In genomic region chr3:52400275-52400793, GRCh38 we compare ENCODE assay signal across 27 cellular contexts. TPM values are rescaled to one million over a fixed set of nuclear protein-coding genes. Genes with fewer than 3 reads are reported as not detected.
DNase-seq lines count a peak whose midpoint lies in the region; ATAC-seq and TF ChIP-seq lines count a peak whose summit lies in the region.
"Had no signal": no experiment of that assay in that cellular context is flagged by ENCODE, and none has a peak within 500 bp of the region (broad histone marks: within the 10 kb centered on the region; RNA-seq: fewer than 3 reads in every experiment).

No MANE protein-coding gene starts in this region.

- H3K9me3 ChIP-seq in heart left ventricle, result no peaks in the 10 kb centered on the region
- no peaks in the 10 kb centered on the region for H3K9me3 ChIP-seq in osteoblast (ENCODE audit: low read depth, low read length)
- H3K9me3 ChIP-seq: esophagus squamous epithelium, MG63, SJSA1, thyroid gland had no signal

- H3K9me3 Mint-ChIP-seq in CD14-positive monocyte (peaks cover 0 to 2% (median 0%) of the 10 kb centered on the region in 7 donors), HFFc6 (no peaks in the 10 kb centered on the region)
- H3K9me3 Mint-ChIP-seq: activated B cell treated with CpG ODN at 0.5 μM for 24 hours; activated CD4-positive, alpha-beta memory T cell treated with anti-CD3 and anti-CD28 coated beads for 36 hours; activated T-cell treated with anti-CD3 and anti-CD28 coated beads, Interleukin-2, amount 50 U/mL, for 4 hours; CD4-positive, CD25-positive, alpha-beta regulatory T cell; IgD-negative memory B cell; T-helper 1 cell treated with Interleukin-12 subunit alpha and Interleukin-12 subunit beta and Interleukin-4 antibody, amounts not matched to agents 30 μg/mL and 1 μg/mL, for 36 hours had no signal

- TF ChIP-seq POLR2A in heart left ventricle (IDR thresholded peaks at IDR 0.05), result no peak

- H3K27me3 ChIP-seq in heart left ventricle (no peaks in the 10 kb centered on the region), osteoblast (ENCODE audit: insufficient read depth, low read length) (no peaks in the 10 kb centered on the region)
- H3K27me3 ChIP-seq: esophagus squamous epithelium, MG63, SJSA1, thyroid gland had no signal

- peak; percentile 18 to 80 (median 46) for ATAC-seq in heart left ventricle
- ATAC-seq in GM18861 (IDR thresholded peaks at IDR 0.05; ENCODE audit: unreplicated experiment), result no peak
- ATAC-seq: left lobe of liver had no signal

- no peak overlapping the region for H3K4me2 ChIP-seq in osteoblast (ENCODE audit: insufficient read depth, low read length)

- peaks cover 0 to 21% (median 3%) of the 10 kb centered on the region in 12 donors for H3K4me1 ChIP-seq in heart left ventricle
- no peaks in the 10 kb centered on the region for H3K4me1 ChIP-seq in osteoblast (ENCODE audit: insufficient read depth, low read length)
- H3K4me1 ChIP-seq: SJSA1, thyroid gland had no signal

- DNase-seq in CD14-positive monocyte (ENCODE audit: low spot score) (peak; percentile 33), OCI-M1 (lab: John Stamatoyannopoulos, UW) (peak; percentile 39), heart left ventricle (peak in 2 of 5 donors; percentile 25 to 40), osteoblast (ENCODE audit: insufficient read length, low spot score, missing footprints) (peak; percentile 72), NCI-H2081 (lab: John Stamatoyannopoulos, UW) (no peak), HFFc6 (no peak), head of caudate nucleus (no peak)
- DNase-seq: activated B cell treated with CpG ODN at 0.5 μM for 24 hours; activated CD4-positive, alpha-beta memory T cell treated with anti-CD3 and anti-CD28 coated beads for 36 hours; activated naive CD4-positive, alpha-beta T cell treated with anti-CD3 and anti-CD28 coated beads, Interleukin-2, amount 50 U/mL, for 16 hours; activated T-cell treated with anti-CD3 and anti-CD28 coated beads, Interleukin-2, amount 50 U/mL, for 4 hours; CD4-positive, CD25-positive, alpha-beta regulatory T cell; DMS153; effector memory CD4-positive, alpha-beta T cell; esophagus squamous epithelium; GF-D8; MG63; NCI-H1694; NCI-H2227 treated with DMSO at 0.1 percent for 48 hours; NCI-H82; thyroid gland had no signal

- peak overlapping the region in 3 of 7 donors; percentile 42 to 64 (median 58) for H3K27ac Mint-ChIP-seq in CD14-positive monocyte
- H3K27ac Mint-ChIP-seq in HFFc6, result no peak overlapping the region
- H3K27ac Mint-ChIP-seq: activated B cell treated with CpG ODN at 0.5 μM for 24 hours; activated CD4-positive, alpha-beta memory T cell treated with anti-CD3 and anti-CD28 coated beads for 36 hours; T-helper 1 cell treated with Interleukin-12 subunit alpha and Interleukin-12 subunit beta and Interleukin-4 antibody, amounts not matched to agents 30 μg/mL and 1 μg/mL, for 36 hours had no signal

- no peaks in the 10 kb centered on the region for H3K79me2 ChIP-seq in osteoblast (ENCODE audit: insufficient read depth, low read length)

- WGBS in heart left ventricle, 4 donors, result 75 to 82% (median 79%) methylated on average over 10 of the region's 10 CpGs

- peaks cover 10% of the 10 kb centered on the region for H4K20me1 ChIP-seq in osteoblast (ENCODE audit: insufficient read depth, low read length)

- H3K36me3 Mint-ChIP-seq in CD14-positive monocyte, result peaks cover 59 to 77% of the 10 kb centered on the region in 2 donors
- H3K36me3 Mint-ChIP-seq in HFFc6 (ENCODE audit: low read depth), result peaks cover 14% of the 10 kb centered on the region

- no peak overlapping the region for H2AFZ ChIP-seq in osteoblast (ENCODE audit: low read length)

- H3K36me3 ChIP-seq in heart left ventricle (peaks cover 0 to 58% (median 47%) of the 10 kb centered on the region in 9 donors), osteoblast (ENCODE audit: insufficient read depth, low read length) (peaks cover 38% of the 10 kb centered on the region)

- H3K4me3 ChIP-seq in heart left ventricle (no peak overlapping the region), osteoblast (ENCODE audit: insufficient read depth, low read length) (no peak overlapping the region)
- H3K4me3 ChIP-seq: esophagus squamous epithelium, MG63, SJSA1, thyroid gland had no signal

- no peak overlapping the region for H3K4me3 Mint-ChIP-seq in CD14-positive monocyte
- no peak overlapping the region for H3K4me3 Mint-ChIP-seq in HFFc6
- H3K4me3 Mint-ChIP-seq: activated B cell treated with CpG ODN at 0.5 μM for 24 hours; activated CD4-positive, alpha-beta memory T cell treated with anti-CD3 and anti-CD28 coated beads for 36 hours; activated T-cell treated with anti-CD3 and anti-CD28 coated beads, Interleukin-2, amount 50 U/mL, for 4 hours; CD4-positive, CD25-positive, alpha-beta regulatory T cell; IgD-negative memory B cell; T-helper 1 cell treated with Interleukin-12 subunit alpha and Interleukin-12 subunit beta and Interleukin-4 antibody, amounts not matched to agents 30 μg/mL and 1 μg/mL, for 36 hours had no signal

- H3K27ac ChIP-seq in heart left ventricle (peak overlapping the region in 4 of 12 donors; percentile 22 to 64 (median 38)), osteoblast (ENCODE audit: low read depth, low read length) (no peak overlapping the region)
- H3K27ac ChIP-seq: esophagus squamous epithelium, HL-60, SJSA1, thyroid gland had no signal

- intact Hi-C loops in CD14-positive monocyte (cut with micrococcal nuclease) (loop anchor here in 1 of 2 donors (2.0 to 10.0 kb wide), 2 partner anchors 20 to 116 kb away; partner anchors contain the start of gene GLYCTK), heart left ventricle (cut with DNase I) (loop anchor here in 4 of 10 donors (5.0 to 10.0 kb wide), 4 partner anchors 116 to 916 kb away; partner anchors contain the start of genes GLYCTK (in 1 of the 4) and TWF2 (in 1 of the 4)), head of caudate nucleus (cut with DNase I) (loop anchor here (10.0 kb wide), 1 partner anchor 106 kb away; no protein-coding TSS in a partner anchor)

- TF ChIP-seq CTCF in CD14-positive monocyte (IDR thresholded peaks at IDR 0.05), result no peak
- no peak for TF ChIP-seq CTCF in heart left ventricle (IDR thresholded peaks at IDR 0.05)
- no peak for TF ChIP-seq CTCF in osteoblast (IDR thresholded peaks at IDR 0.05; ENCODE audit: extremely low read depth, low read depth, low read length)
- no peak for TF ChIP-seq CTCF in HFFc6 (IDR thresholded peaks at IDR 0.05)

- no peaks in the 10 kb centered on the region for H3K4me1 Mint-ChIP-seq in CD14-positive monocyte
- H3K4me1 Mint-ChIP-seq in HFFc6 (ENCODE audit: low read depth), result no peaks in the 10 kb centered on the region
- H3K4me1 Mint-ChIP-seq: activated B cell treated with CpG ODN at 0.5 μM for 24 hours had no signal

- H3K27me3 Mint-ChIP-seq in CD14-positive monocyte (ENCODE audit: low read depth in 3 of 3), result no peaks in the 10 kb centered on the region
- peaks cover 7% of the 10 kb centered on the region for H3K27me3 Mint-ChIP-seq in HFFc6 (ENCODE audit: insufficient read depth)
- H3K27me3 Mint-ChIP-seq: activated B cell treated with CpG ODN at 0.5 μM for 24 hours; activated CD4-positive, alpha-beta memory T cell treated with anti-CD3 and anti-CD28 coated beads for 36 hours; CD4-positive, CD25-positive, alpha-beta regulatory T cell; IgD-negative memory B cell had no signal

RNA-seq across cellular contexts. Expression of gene BAP1, which starts 9.5 kb away (rescaled TPM):
- polyA plus RNA-seq in CD14-positive monocyte, result 10 to 100 TPM; 11.2 to 12.9 TPM
- 10 to 100 TPM; 50.0 to 75.9 (median 55.1) TPM for total RNA-seq in heart left ventricle
- 10 to 100 TPM; 40.3 to 78.9 TPM for polyA plus RNA-seq in heart left ventricle
- 65.4 and 72.4 TPM in 2 replicates for total RNA-seq in osteoblast
- total RNA-seq in HFFc6 (2021; fragmentation: NEBNext Ultra II Directional; extraction: Animal tissue kit (Norgen Biotek cat#: 25700)), result 10 to 100 TPM; 58.5 to 72.8 (median 64.1) TPM

RNA-seq across cellular contexts. Expression of gene PHF7, which starts 10.1 kb away (rescaled TPM):
- polyA plus RNA-seq in CD14-positive monocyte, result 1 to 10 TPM; 3.3 to 6.2 TPM
- total RNA-seq in heart left ventricle, result 10 to 100 TPM; 10.8 to 27.6 (median 16.4) TPM
- 1 to 10 TPM; 4.0 to 4.2 TPM for polyA plus RNA-seq in heart left ventricle
- total RNA-seq in osteoblast, result 8.8 and 10.9 TPM in 2 replicates
- total RNA-seq in HFFc6 (2021; fragmentation: NEBNext Ultra II Directional; extraction: Animal tissue kit (Norgen Biotek cat#: 25700)), result 1 to 10 TPM; 2.9 to 5.0 (median 4.2) TPM

RNA-seq across cellular contexts. Expression of gene SEMA3G, which starts 44.6 kb away (rescaled TPM):
- polyA plus RNA-seq in CD14-positive monocyte (not detected), heart left ventricle (10 to 100 TPM; 11.4 to 19.6 TPM)
- total RNA-seq in heart left ventricle (10 to 100 TPM; 13.4 to 29.0 (median 14.4) TPM), osteoblast (under 0.01 TPM in 1 of 2 replicates, not detected in the other)
- not detected for total RNA-seq in HFFc6 (2021; fragmentation: NEBNext Ultra II Directional; extraction: Animal tissue kit (Norgen Biotek cat#: 25700))
- total RNA-seq: activated B cell treated with CpG ODN at 0.5 μM for 24 hours had no signal

RNA-seq across cellular contexts. Expression of gene TNNC1, which starts 53.5 kb away (rescaled TPM):
- polyA plus RNA-seq in CD14-positive monocyte, result not detected
- over 10,000 TPM in 2 of 9 donors, 1,000 to 10,000 TPM in 7; 4,301 to 15,255 (median 8,364) TPM for total RNA-seq in heart left ventricle
- over 10,000 TPM in 1 of 2 donors, 1,000 to 10,000 TPM in 1; 6,829 to 20,003 TPM for polyA plus RNA-seq in heart left ventricle
- 0.29 and 0.36 TPM in 2 replicates for total RNA-seq in osteoblast
- under 1 TPM in 4 of 6 experiments, not detected in 2; 0.35 to 0.55 (median 0.53) TPM for total RNA-seq in HFFc6 (2021; fragmentation: NEBNext Ultra II Directional; extraction: Animal tissue kit (Norgen Biotek cat#: 25700))
- total RNA-seq: activated B cell treated with CpG ODN at 0.5 μM for 24 hours had no signal
- polyA plus RNA-seq: IgD-negative memory B cell had no signal

RNA-seq across cellular contexts. Expression of gene NISCH, which starts 55.1 kb away (rescaled TPM):
- 10 to 100 TPM in 1 of 2 donors, 1 to 10 TPM in 1; 9.7 to 13.1 TPM for polyA plus RNA-seq in CD14-positive monocyte
- 10 to 100 TPM; 29.5 to 56.2 (median 43.9) TPM for total RNA-seq in heart left ventricle
- 10 to 100 TPM; 28.8 to 30.2 TPM for polyA plus RNA-seq in heart left ventricle
- total RNA-seq in osteoblast, result 72.2 and 83.2 TPM in 2 replicates
- total RNA-seq in HFFc6 (2021; fragmentation: NEBNext Ultra II Directional; extraction: Animal tissue kit (Norgen Biotek cat#: 25700)), result 10 to 100 TPM; 46.4 to 62.5 (median 55.8) TPM

Comparison
In these comparisons a context has a peak if more than half of its experiments do, and no peak if none do; other contexts are left out.
1. DNase-seq: peak in CD14-positive monocyte (single experiment), OCI-M1 (single experiment) and osteoblast (single experiment); none in NCI-H2081 (0 of 2), HFFc6 (single experiment) and head of caudate nucleus (0 of 42).
2. RNA of gene SEMA3G, which starts 44.6 kb away (total RNA-seq): 13.4 to 29.0 TPM in heart left ventricle; under 0.01 TPM in osteoblast and not detected in HFFc6; every median in the first group is over 10 times any median in the second.